ENCODE assay signal across 18 cellular contexts in the genomic region with DNA sequence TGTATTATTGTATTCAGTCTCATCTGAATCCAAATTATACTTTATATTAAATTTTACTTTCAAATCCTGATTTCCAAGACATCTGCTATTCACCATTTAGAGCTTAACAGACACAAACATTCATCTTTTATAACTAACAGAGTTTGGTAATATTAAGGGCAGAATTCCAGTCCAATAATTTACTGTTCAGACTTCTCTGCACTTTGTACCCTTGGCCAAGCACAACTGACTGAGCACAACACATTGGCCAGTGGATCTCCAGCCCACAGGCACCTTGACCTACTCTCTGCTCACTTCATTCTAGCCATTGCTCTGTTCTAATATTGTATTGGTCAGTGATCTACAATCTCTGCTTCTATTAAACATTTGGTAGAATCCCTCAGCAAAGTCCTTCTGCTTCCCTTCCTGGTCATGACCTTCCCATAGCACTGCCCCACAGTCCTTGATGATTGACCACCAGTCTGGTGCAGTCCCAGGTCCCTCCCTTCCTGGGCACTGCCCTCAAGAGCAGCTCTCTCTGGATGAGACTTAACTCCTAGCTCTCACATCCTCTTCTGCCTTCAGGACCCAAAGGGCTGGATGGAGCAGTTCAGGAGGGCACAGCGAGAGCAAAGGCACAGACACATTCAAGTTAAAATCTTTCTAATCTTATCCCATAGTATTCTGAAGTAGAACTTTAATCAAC.
DNase-seq lines count a peak whose midpoint lies in the region; ATAC-seq, FAIRE-seq and TF ChIP-seq lines count a peak whose summit lies in the region.
"Had no signal": no experiment of that assay in that cellular context is flagged by ENCODE, and none has a peak within 500 bp of the region (broad histone marks: within the 10 kb centered on the region; RNA-seq: fewer than 3 reads in every experiment).

No MANE protein-coding gene starts in this region.

- no CpG with 5 or more reads among the region's 1 CpG for WGBS in right lobe of liver (ENCODE audit: insufficient coverage, low coverage, low lambda C conversion rate, missing lambda C conversion rate)

- H3K27ac ChIP-seq in right lobe of liver: peak overlapping the region in 2 of 3 donors; percentile 62 to 79

- intact Hi-C loops in right lobe of liver (cut with DNase I) (no loop called here), mucosa of descending colon (cut with DNase I, micrococcal nuclease) (no loop called here)

- no peaks in the 10 kb centered on the region for H3K9me3 ChIP-seq in right lobe of liver
- H3K9me3 ChIP-seq in mucosa of descending colon: no peaks in the 10 kb centered on the region

- H3K36me3 ChIP-seq in bronchial epithelial cell (ENCODE audit: control insufficient read depth, insufficient read depth, low read length) (no peaks in the 10 kb centered on the region), right lobe of liver (no peaks in the 10 kb centered on the region), mucosa of descending colon (ENCODE audit: low read depth) (no peaks in the 10 kb centered on the region)

- H3K27me3 ChIP-seq in bronchial epithelial cell (ENCODE audit: control insufficient read depth, insufficient read depth, low read length) (no peaks in the 10 kb centered on the region), right lobe of liver (no peaks in the 10 kb centered on the region)

- no peak for DNase-seq in bronchial epithelial cell (ENCODE audit: low read depth)
- DNase-seq in left lobe of liver (ENCODE audit: low spot score): peak; percentile 78
- peak; percentile 41 to 79 (median 70) for DNase-seq in right lobe of liver
- DNase-seq in NCI-H1092 (lab: John Stamatoyannopoulos, UW): no peak
- no peak for DNase-seq in GM20000 (ENCODE audit: low spot score)
- no peak for DNase-seq in mucosa of descending colon
- DNase-seq: C1 segment of cervical spinal cord; Calu3; CD4-positive, alpha-beta memory T cell; COR-L47; DMS53; DMS79 treated with DMSO at 0.1 percent for 48 hours; GF-D8; GOT3; H7; HCEC 1CT had no signal

- TF ChIP-seq CTCF in bronchial epithelial cell (IDR thresholded peaks at IDR 0.05; ENCODE audit: insufficient read depth, low read length, severe bottlenecking) (no peak), right lobe of liver (IDR thresholded peaks at IDR 0.05) (no peak), GM20000 (IDR thresholded peaks at IDR 0.05; ENCODE audit: extremely low read depth, missing control alignments) (no peak), mucosa of descending colon (IDR thresholded peaks at IDR 0.05) (no peak)

- FAIRE-seq in bronchial epithelial cell (lab: Jason Lieb, UNC): peak; percentile 72
- FAIRE-seq: GM12891, GM18507 had no signal

- H3K4me3 ChIP-seq in bronchial epithelial cell (ENCODE audit: low read depth, low read length) (no peak overlapping the region), right lobe of liver (no peak overlapping the region), mucosa of descending colon (no peak overlapping the region)

- H3K4me1 ChIP-seq in right lobe of liver (peaks cover 0 to 57% (median 22%) of the 10 kb centered on the region in 4 donors), mucosa of descending colon (ENCODE audit: low read depth) (no peaks in the 10 kb centered on the region)

- no peak for TF ChIP-seq POLR2A in right lobe of liver (IDR thresholded peaks at IDR 0.05)

- ATAC-seq in left lobe of liver (peak; percentile 89), right lobe of liver (peak; percentile 90 to 95 (median 94)), mucosa of descending colon (no peak)

Comparison
In these comparisons a context has a peak if more than half of its experiments do, and no peak if none do; other contexts are left out.
1. DNase-seq: peak in left lobe of liver (single experiment) and right lobe of liver (3 of 3); none in bronchial epithelial cell (single experiment), NCI-H1092 (single experiment), GM20000 (single experiment) and mucosa of descending colon (0 of 3).